In the genomic region with DNA sequence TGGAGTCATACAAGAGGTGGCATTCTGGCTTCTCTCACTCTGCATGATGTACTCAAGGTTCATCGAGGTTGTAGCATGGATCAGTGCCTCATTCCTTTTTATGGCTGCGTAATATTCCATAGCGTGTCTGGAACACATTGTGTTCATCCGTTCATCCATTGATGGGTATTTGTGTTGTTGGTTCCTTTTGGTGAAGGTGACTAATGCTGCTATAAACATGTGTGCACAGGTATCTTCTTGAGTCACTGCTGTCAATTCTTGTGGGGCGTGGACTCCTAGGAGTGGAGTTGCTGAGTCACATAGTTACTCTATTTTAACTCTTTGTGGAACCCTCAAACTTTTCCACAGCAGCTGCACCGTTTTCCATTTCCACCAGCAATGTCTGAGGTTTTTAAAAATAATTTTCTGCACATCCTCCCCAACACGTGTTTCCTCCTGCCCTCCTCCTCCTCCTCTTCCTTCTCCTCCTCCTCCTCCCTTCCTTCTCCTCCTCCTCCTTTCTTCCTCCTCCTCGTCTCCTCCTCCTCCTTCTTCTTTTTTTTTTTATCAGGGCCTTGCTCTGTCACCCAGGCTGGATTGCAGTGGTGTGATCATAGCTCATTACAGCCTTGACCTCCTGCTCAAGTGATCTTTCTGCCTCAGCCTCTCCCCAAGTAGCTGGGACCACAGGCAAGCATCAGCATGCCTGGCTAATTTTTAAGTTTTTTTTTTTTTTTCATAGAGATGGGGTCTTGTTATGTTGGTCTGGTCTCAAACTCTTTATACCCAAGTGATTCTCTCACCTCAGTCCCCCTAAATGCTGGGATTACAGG, we compare ENCODE assay signal across 11 cellular contexts. TPM values are rescaled to one million over a fixed set of nuclear protein-coding genes. Genes with fewer than 3 reads are reported as not detected.
DNase-seq lines count a peak whose midpoint lies in the region; ATAC-seq and TF ChIP-seq lines count a peak whose summit lies in the region.
"Had no signal": no experiment of that assay in that cellular context is flagged by ENCODE, and none has a peak within 500 bp of the region (broad histone marks: within the 10 kb centered on the region; RNA-seq: fewer than 3 reads in every experiment).

No MANE protein-coding gene starts in this region.

- H3K9me3 Mint-ChIP-seq in CD4-positive, alpha-beta memory T cell, result peaks cover 0 to 3% (median 0%) of the 10 kb centered on the region in 8 donors
- no peaks in the 10 kb centered on the region for H3K9me3 Mint-ChIP-seq in activated CD4-positive, alpha-beta memory T cell treated with anti-CD3 and anti-CD28 coated beads, Interleukin-2, amount 10 ng/mL, durations not matched to agents 7 days and 5 days
- peaks cover 0 to 3% (median 0%) of the 10 kb centered on the region in 11 donors for H3K9me3 Mint-ChIP-seq in naive thymus-derived CD4-positive, alpha-beta T cell

- peak in 1 of 5 donors; percentile 64 for DNase-seq in CD4-positive, alpha-beta memory T cell
- DNase-seq in HT-29 (ENCODE audit: low spot score), result peak; percentile 28
- peak; percentile 51 for DNase-seq in activated CD4-positive, alpha-beta memory T cell treated with anti-CD3 and anti-CD28 coated beads, Interleukin-2, amount 10 ng/mL, durations not matched to agents 7 days and 5 days
- DNase-seq in naive thymus-derived CD4-positive, alpha-beta T cell, result peak in 1 of 9 donors; percentile 32
- no peak for DNase-seq in C1 segment of cervical spinal cord (lab: John Stamatoyannopoulos, UW)
- no peak for DNase-seq in suprapubic skin (ENCODE audit: low spot score in 2 of 2)
- DNase-seq: EL, NCI-H146 had no signal

- H3K4me1 ChIP-seq in CD4-positive, alpha-beta memory T cell (ENCODE audit: insufficient read depth, low read length), result peaks cover 15% of the 10 kb centered on the region
- no peaks in the 10 kb centered on the region for H3K4me1 ChIP-seq in naive thymus-derived CD4-positive, alpha-beta T cell (ENCODE audit: control insufficient read depth in 2 of 2, insufficient read depth in 2 of 2, low read length in 2 of 2)
- H3K4me1 ChIP-seq in suprapubic skin, result peaks cover 26% of the 10 kb centered on the region

- peaks cover 8 to 19% (median 11%) of the 10 kb centered on the region in 4 donors for H3K4me1 Mint-ChIP-seq in CD4-positive, alpha-beta memory T cell
- peaks cover 19% of the 10 kb centered on the region for H3K4me1 Mint-ChIP-seq in activated CD4-positive, alpha-beta memory T cell treated with anti-CD3 and anti-CD28 coated beads, Interleukin-2, amount 10 ng/mL, durations not matched to agents 7 days and 5 days
- peaks cover 0 to 20% (median 13%) of the 10 kb centered on the region in 7 donors for H3K4me1 Mint-ChIP-seq in naive thymus-derived CD4-positive, alpha-beta T cell

- TF ChIP-seq POLR2A in GM18505 (IDR thresholded peaks at IDR 0.05; ENCODE audit: borderline replicate concordance, extremely low read depth, insufficient read depth, insufficient read length) (no peak), suprapubic skin (IDR thresholded peaks at IDR 0.05) (no peak)

- no peak for ATAC-seq in naive thymus-derived CD4-positive, alpha-beta T cell
- ATAC-seq in GM18858 (IDR thresholded peaks at IDR 0.05; ENCODE audit: unreplicated experiment) (no peak), GM18505 (IDR thresholded peaks at IDR 0.05; ENCODE audit: unreplicated experiment) (no peak)
- ATAC-seq: WTC11 had no signal

- 43% methylated on average over 8 of the region's 8 CpGs for WGBS in suprapubic skin

- H3K4me3 Mint-ChIP-seq in CD4-positive, alpha-beta memory T cell, result peak overlapping the region in 5 of 8 donors; percentile 1 to 59 (median 14)
- H3K4me3 Mint-ChIP-seq in activated CD4-positive, alpha-beta memory T cell treated with anti-CD3 and anti-CD28 coated beads, Interleukin-2, amount 10 ng/mL, durations not matched to agents 7 days and 5 days, result no peak overlapping the region
- peak overlapping the region in 9 of 10 donors; percentile 22 to 71 (median 48) for H3K4me3 Mint-ChIP-seq in naive thymus-derived CD4-positive, alpha-beta T cell
- H3K4me3 Mint-ChIP-seq: WTC11 had no signal

- peaks cover 18 to 24% of the 10 kb centered on the region in 2 donors for H3K27me3 Mint-ChIP-seq in CD4-positive, alpha-beta memory T cell
- peaks cover 30% of the 10 kb centered on the region for H3K27me3 Mint-ChIP-seq in activated CD4-positive, alpha-beta memory T cell treated with anti-CD3 and anti-CD28 coated beads, Interleukin-2, amount 10 ng/mL, durations not matched to agents 7 days and 5 days
- peaks cover 5 to 41% (median 16%) of the 10 kb centered on the region in 5 donors for H3K27me3 Mint-ChIP-seq in naive thymus-derived CD4-positive, alpha-beta T cell

- no peak for TF ChIP-seq CTCF in suprapubic skin (IDR thresholded peaks at IDR 0.05)

- no peaks in the 10 kb centered on the region for H3K36me3 ChIP-seq in CD4-positive, alpha-beta memory T cell (ENCODE audit: insufficient read depth, low read length)
- no peaks in the 10 kb centered on the region for H3K36me3 ChIP-seq in naive thymus-derived CD4-positive, alpha-beta T cell (ENCODE audit: control insufficient read depth in 2 of 3, insufficient read depth in 3 of 3, low read length in 3 of 3)
- no peaks in the 10 kb centered on the region for H3K36me3 ChIP-seq in suprapubic skin

- H3K36me3 Mint-ChIP-seq in CD4-positive, alpha-beta memory T cell, result no peaks in the 10 kb centered on the region
- H3K36me3 Mint-ChIP-seq in activated CD4-positive, alpha-beta memory T cell treated with anti-CD3 and anti-CD28 coated beads, Interleukin-2, amount 10 ng/mL, durations not matched to agents 7 days and 5 days (ENCODE audit: low read depth), result peaks cover 3% of the 10 kb centered on the region
- no peaks in the 10 kb centered on the region for H3K36me3 Mint-ChIP-seq in naive thymus-derived CD4-positive, alpha-beta T cell
- H3K36me3 Mint-ChIP-seq: WTC11 had no signal

- H3K4me3 ChIP-seq in CD4-positive, alpha-beta memory T cell (ENCODE audit: low read length in 2 of 2), result no peak overlapping the region
- H3K4me3 ChIP-seq in naive thymus-derived CD4-positive, alpha-beta T cell (ENCODE audit: low read length), result no peak overlapping the region
- H3K4me3 ChIP-seq in suprapubic skin, result no peak overlapping the region

- POLR2A ChIA-PET in CD4-positive, alpha-beta memory T cell (lab: Charles Lee; ENCODE audit: partially characterized antibody), result no interaction called here
- POLR2A ChIA-PET in activated CD4-positive, alpha-beta memory T cell treated with anti-CD3 and anti-CD28 coated beads, Interleukin-2, amount 10 ng/mL, durations not matched to agents 7 days and 5 days (lab: Charles Lee), result no interaction called here
- POLR2A ChIA-PET in naive thymus-derived CD4-positive, alpha-beta T cell (lab: Charles Lee), result interaction anchor here (0.6 kb wide), 1 partner anchor 72 kb away, joined by 7 read pairs; no protein-coding TSS in a partner anchor

- no peak for TF ChIP-seq EP300 in suprapubic skin (IDR thresholded peaks at IDR 0.05)

- intact Hi-C loops in CD4-positive, alpha-beta memory T cell (cut with micrococcal nuclease), result no loop called here
- intact Hi-C loops in naive thymus-derived CD4-positive, alpha-beta T cell (cut with micrococcal nuclease), result no loop called here

- no peaks in the 10 kb centered on the region for H3K9me3 ChIP-seq in CD4-positive, alpha-beta memory T cell (ENCODE audit: control insufficient read depth in 1 of 2, low read length in 2 of 2)
- H3K9me3 ChIP-seq in naive thymus-derived CD4-positive, alpha-beta T cell (ENCODE audit: control insufficient read depth in 2 of 3, low read length in 3 of 3), result no peaks in the 10 kb centered on the region
- no peaks in the 10 kb centered on the region for H3K9me3 ChIP-seq in suprapubic skin

- CTCF ChIA-PET in CD4-positive, alpha-beta memory T cell (lab: Charles Lee; ENCODE audit: partially characterized antibody), result interaction anchor here (0.7 to 1.8 kb wide), 3 partner anchors 42 to 1448 kb away, joined by 3 to 5 read pairs (median 3); no protein-coding TSS in a partner anchor
- CTCF ChIA-PET in activated CD4-positive, alpha-beta memory T cell treated with anti-CD3 and anti-CD28 coated beads, Interleukin-2, amount 10 ng/mL, durations not matched to agents 7 days and 5 days (lab: Charles Lee), result interaction anchor here (0.7 kb wide), 1 partner anchor 26 kb away, joined by 3 read pairs; no protein-coding TSS in a partner anchor
- CTCF ChIA-PET in naive thymus-derived CD4-positive, alpha-beta T cell (lab: Charles Lee), result interaction anchor here (0.6 to 1.4 kb wide), 3 partner anchors 15 to 106 kb away, joined by 3 to 4 read pairs (median 4); no protein-coding TSS in a partner anchor

- H3K27ac Mint-ChIP-seq in CD4-positive, alpha-beta memory T cell, result peak overlapping the region in 1 of 7 donors; percentile 22
- no peak overlapping the region for H3K27ac Mint-ChIP-seq in activated CD4-positive, alpha-beta memory T cell treated with anti-CD3 and anti-CD28 coated beads, Interleukin-2, amount 10 ng/mL, durations not matched to agents 7 days and 5 days
- H3K27ac Mint-ChIP-seq in naive thymus-derived CD4-positive, alpha-beta T cell, result peak overlapping the region in 1 of 9 donors; percentile 44
- H3K27ac Mint-ChIP-seq: WTC11 had no signal

- no peak overlapping the region for H3K27ac ChIP-seq in CD4-positive, alpha-beta memory T cell (ENCODE audit: low read depth, low read length)
- no peak overlapping the region for H3K27ac ChIP-seq in naive thymus-derived CD4-positive, alpha-beta T cell (ENCODE audit: low read depth, low read length)
- no peak overlapping the region for H3K27ac ChIP-seq in suprapubic skin

- peaks cover 5% of the 10 kb centered on the region for H3K27me3 ChIP-seq in CD4-positive, alpha-beta memory T cell (ENCODE audit: insufficient read depth, low read length)
- no peaks in the 10 kb centered on the region for H3K27me3 ChIP-seq in naive thymus-derived CD4-positive, alpha-beta T cell (ENCODE audit: control insufficient read depth in 2 of 2, insufficient read depth in 2 of 2, low read length in 2 of 2)
- peaks cover 23% of the 10 kb centered on the region for H3K27me3 ChIP-seq in suprapubic skin

RNA-seq across cellular contexts. Expression of gene TMEM221, which starts 2.0 kb away (rescaled TPM):
- not detected for total RNA-seq in CD4-positive, alpha-beta memory T cell
- polyA plus RNA-seq in CD4-positive, alpha-beta memory T cell, result under 1 TPM in 1 of 2 donors, not detected in 1; 0.09 TPM
- total RNA-seq in HT-29 (2014; rRNA removed; shearing (Covaris generic)), result not detected in 2 replicates
- not detected for total RNA-seq in activated CD4-positive, alpha-beta memory T cell treated with anti-CD3 and anti-CD28 coated beads, Interleukin-2, amount 10 ng/mL, durations not matched to agents 7 days and 5 days
- not detected for total RNA-seq in naive thymus-derived CD4-positive, alpha-beta T cell
- not detected for polyA plus RNA-seq in naive thymus-derived CD4-positive, alpha-beta T cell
- total RNA-seq in suprapubic skin, result 1 to 10 TPM in 1 of 4 donors, under 1 TPM in 2, not detected in 1; 0.39 to 1.2 (median 0.68) TPM

RNA-seq across cellular contexts. Expression of gene NXNL1, which starts 10.3 kb away (rescaled TPM):
- not detected for total RNA-seq in CD4-positive, alpha-beta memory T cell
- not detected for polyA plus RNA-seq in CD4-positive, alpha-beta memory T cell
- total RNA-seq in HT-29 (2014; rRNA removed; shearing (Covaris generic)), result not detected in 2 replicates
- not detected for total RNA-seq in activated CD4-positive, alpha-beta memory T cell treated with anti-CD3 and anti-CD28 coated beads, Interleukin-2, amount 10 ng/mL, durations not matched to agents 7 days and 5 days
- not detected for total RNA-seq in naive thymus-derived CD4-positive, alpha-beta T cell
- not detected for polyA plus RNA-seq in naive thymus-derived CD4-positive, alpha-beta T cell
- not detected for total RNA-seq in suprapubic skin
- total RNA-seq: WTC11 had no signal

RNA-seq across cellular contexts. Expression of gene SLC27A1, which starts 19.9 kb away (rescaled TPM):
- total RNA-seq in CD4-positive, alpha-beta memory T cell, result 10 to 100 TPM in 1 of 2 experiments, 1 to 10 TPM in 1; 9.2 to 10.1 TPM
- polyA plus RNA-seq in CD4-positive, alpha-beta memory T cell, result 1 to 10 TPM; 5.2 to 6.6 TPM
- 2.6 and 3.1 TPM in 2 replicates for total RNA-seq in HT-29 (2014; rRNA removed; shearing (Covaris generic))
- total RNA-seq in activated CD4-positive, alpha-beta memory T cell treated with anti-CD3 and anti-CD28 coated beads, Interleukin-2, amount 10 ng/mL, durations not matched to agents 7 days and 5 days, result 1 to 10 TPM; 3.6 to 4.1 TPM
- total RNA-seq in naive thymus-derived CD4-positive, alpha-beta T cell, result 10 to 100 TPM in 4 of 5 experiments, 1 to 10 TPM in 1; 3.1 to 15.1 (median 11.0) TPM
- polyA plus RNA-seq in naive thymus-derived CD4-positive, alpha-beta T cell, result 1 to 10 TPM; 5.0 to 8.2 TPM
- 10 to 100 TPM; 25.3 to 53.4 (median 39.5) TPM for total RNA-seq in suprapubic skin

RNA-seq across cellular contexts. Expression of gene MVB12A, which starts 30.6 kb away (rescaled TPM):
- 10 to 100 TPM; 35.4 to 38.0 TPM for total RNA-seq in CD4-positive, alpha-beta memory T cell
- 10 to 100 TPM; 29.5 to 32.6 TPM for polyA plus RNA-seq in CD4-positive, alpha-beta memory T cell
- total RNA-seq in HT-29 (2014; rRNA removed; shearing (Covaris generic)), result 59.0 and 77.0 TPM in 2 replicates
- 10 to 100 TPM; 44.5 to 45.3 TPM for total RNA-seq in activated CD4-positive, alpha-beta memory T cell treated with anti-CD3 and anti-CD28 coated beads, Interleukin-2, amount 10 ng/mL, durations not matched to agents 7 days and 5 days
- total RNA-seq in naive thymus-derived CD4-positive, alpha-beta T cell, result 10 to 100 TPM; 19.5 to 45.1 (median 33.3) TPM
- 10 to 100 TPM; 26.8 to 31.3 TPM for polyA plus RNA-seq in naive thymus-derived CD4-positive, alpha-beta T cell
- total RNA-seq in suprapubic skin, result 10 to 100 TPM; 44.2 to 71.3 (median 60.5) TPM

RNA-seq across cellular contexts. Expression of gene BST2, which starts 45.0 kb away (rescaled TPM):
- total RNA-seq in CD4-positive, alpha-beta memory T cell, result 10 to 100 TPM; 55.9 TPM
- 100 to 1,000 TPM; 143 to 173 TPM for polyA plus RNA-seq in CD4-positive, alpha-beta memory T cell
- total RNA-seq in HT-29 (2014; rRNA removed; shearing (Covaris generic)), result 134 and 172 TPM in 2 replicates
- total RNA-seq in activated CD4-positive, alpha-beta memory T cell treated with anti-CD3 and anti-CD28 coated beads, Interleukin-2, amount 10 ng/mL, durations not matched to agents 7 days and 5 days, result 100 to 1,000 TPM; 288 to 301 TPM
- total RNA-seq in naive thymus-derived CD4-positive, alpha-beta T cell, result 100 to 1,000 TPM in 1 of 5 experiments, 10 to 100 TPM in 4; 29.9 to 221 (median 57.1) TPM
- 100 to 1,000 TPM; 105 to 115 TPM for polyA plus RNA-seq in naive thymus-derived CD4-positive, alpha-beta T cell
- 10 to 100 TPM in 2 of 4 donors, 1 to 10 TPM in 2; 6.6 to 19.7 (median 10.5) TPM for total RNA-seq in suprapubic skin

Comparison
In these comparisons a context has a peak if more than half of its experiments do, and no peak if none do; other contexts are left out.
1. DNase-seq: peak in HT-29 (single experiment) and activated CD4-positive, alpha-beta memory T cell treated with anti-CD3 and anti-CD28 coated beads, Interleukin-2, amount 10 ng/mL, durations not matched to agents 7 days and 5 days (single experiment); none in C1 segment of cervical spinal cord (0 of 14) and suprapubic skin (0 of 2).